Comparison of ENCODE assay signal across 14 cellular contexts in the genomic region with DNA sequence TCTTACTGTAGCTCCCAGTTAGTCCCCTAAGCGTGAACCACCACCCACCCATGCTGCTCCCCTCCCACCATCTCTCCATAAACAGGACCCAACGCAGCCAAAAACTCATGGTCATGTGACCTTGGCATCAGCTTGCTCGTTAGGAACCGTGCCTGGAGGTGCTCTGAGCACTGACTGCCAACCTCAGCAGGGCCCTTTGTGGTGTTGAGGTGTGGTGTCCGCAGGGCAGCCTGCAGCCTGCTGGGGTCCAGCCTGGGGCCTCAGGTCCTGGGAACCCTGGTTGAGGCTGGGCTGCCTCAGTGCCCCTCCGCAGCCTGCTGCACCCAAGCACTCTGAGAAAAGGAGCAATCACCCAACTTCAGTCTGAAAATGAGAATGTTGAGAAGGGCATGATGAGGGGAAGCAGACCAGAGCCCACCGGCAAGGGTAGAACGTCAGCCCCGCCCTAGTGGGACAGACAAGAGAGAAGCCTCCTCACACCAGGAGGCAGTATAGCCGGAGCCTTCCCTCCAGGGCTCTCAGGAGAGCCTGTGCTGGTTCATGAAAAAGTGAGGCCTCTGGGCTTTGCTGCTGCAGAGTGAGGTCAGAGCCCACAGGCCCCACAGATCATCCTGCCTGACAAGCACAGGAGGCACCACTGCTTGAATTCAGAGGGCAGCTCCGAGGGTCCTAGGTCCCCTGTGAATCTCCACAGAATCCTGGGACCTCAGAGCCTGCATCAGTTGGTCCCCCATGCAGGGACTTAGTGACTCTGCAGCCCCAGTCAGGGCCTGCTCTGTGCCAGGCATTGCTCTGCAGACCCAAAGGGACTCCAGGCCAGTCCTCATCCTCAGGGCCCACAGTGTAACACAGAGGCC. TPM values are rescaled to one million over a fixed set of nuclear protein-coding genes. Genes with fewer than 3 reads are reported as not detected.
DNase-seq lines count a peak whose midpoint lies in the region; ATAC-seq and TF ChIP-seq lines count a peak whose summit lies in the region.
"Had no signal": no experiment of that assay in that cellular context is flagged by ENCODE, and none has a peak within 500 bp of the region (broad histone marks: within the 10 kb centered on the region; RNA-seq: fewer than 3 reads in every experiment).

No MANE protein-coding gene starts in this region.

- no peak for DNase-seq in AG04450 (ENCODE audit: low read depth, low spot score)
- DNase-seq in Peyer's patch = peak in 1 of 3 donors; percentile 40
- peak; percentile 46 for DNase-seq in Right ventricle myocardium superior
- DNase-seq in posterior vena cava (ENCODE audit: low spot score) = peak; percentile 81
- no peak for DNase-seq in NK-92 (lab: John Stamatoyannopoulos, UW; ENCODE audit: unreplicated experiment)
- no peak for DNase-seq in activated naive CD4-positive, alpha-beta T cell treated with Interleukin-2 at 50 U/mL for 16 hours
- DNase-seq: activated naive CD8-positive, alpha-beta T cell treated with anti-CD3 and anti-CD28 coated beads, Interleukin-2, amount 50 U/mL, for 24 hours; kidney glomerular epithelial cell; NCI-H1092 treated with DMSO at 0.1 percent for 48 hours; OCI-M1; right lobe of liver had no signal

- CTCF ChIA-PET in AG04450 (lab: Charles Lee) = interaction anchor here (0.5 to 1.3 kb wide), 3 partner anchors 55 to 183 kb away, joined by 3 to 5 read pairs (median 5); no protein-coding TSS in a partner anchor

- no peaks in the 10 kb centered on the region for H3K27me3 ChIP-seq in AG04450 (ENCODE audit: control insufficient read depth, insufficient read depth, low read length)
- H3K27me3 ChIP-seq in Peyer's patch = peaks cover 0 to 9% of the 10 kb centered on the region in 2 donors

- H3K9me3 ChIP-seq in AG04450 (ENCODE audit: control insufficient read depth, insufficient read depth, low read length) = peaks cover 10% of the 10 kb centered on the region
- no peaks in the 10 kb centered on the region for H3K9me3 ChIP-seq in Peyer's patch

- POLR2A ChIA-PET in AG04450 (lab: Yijun Ruan, JAX) = interaction anchor here (1.1 to 1.9 kb wide), 13 partner anchors 14 to 120 kb away, joined by 3 to 17 read pairs (median 6); partner anchors contain the start of gene COL6A1

- peak overlapping the region; percentile 100 for H3K27ac ChIP-seq in AG04450 (ENCODE audit: low read depth, low read length)
- peak overlapping the region; percentile 63 to 92 (median 77) for H3K27ac ChIP-seq in Peyer's patch
- H3K27ac ChIP-seq: HL-60 had no signal

- H3K4me3 ChIP-seq in AG04450 (ENCODE audit: low read depth, low read length) (peak overlapping the region; percentile 18), Peyer's patch (no peak overlapping the region)
- H3K4me3 ChIP-seq: right lobe of liver had no signal

- H3K4me1 ChIP-seq in Peyer's patch = peaks cover 0 to 17% (median 0%) of the 10 kb centered on the region in 4 donors
- H3K4me1 ChIP-seq: right lobe of liver had no signal

- peak; percentile 34 for TF ChIP-seq CTCF in AG04450 (IDR thresholded peaks at IDR 0.05; ENCODE audit: low read depth, low read length)
- TF ChIP-seq CTCF in Peyer's patch (IDR thresholded peaks at IDR 0.05) = no peak

- intact Hi-C loops in Right ventricle myocardium superior (cut with DNase I) = no loop called here
- intact Hi-C loops in posterior vena cava (cut with DNase I) = no loop called here

- ATAC-seq in Right ventricle myocardium superior (ENCODE audit: poor library complexity) (no peak), HG02852 (IDR thresholded peaks at IDR 0.05; ENCODE audit: unreplicated experiment) (no peak), HG03095 (IDR thresholded peaks at IDR 0.05; ENCODE audit: unreplicated experiment) (no peak)
- ATAC-seq: activated naive CD8-positive, alpha-beta T cell treated with anti-CD3 and anti-CD28 coated beads, Interleukin-2, amount 50 U/mL, for 24 hours had no signal

- TF ChIP-seq POLR2A in Peyer's patch (IDR thresholded peaks at IDR 0.05) = no peak

- no peaks in the 10 kb centered on the region for H3K36me3 ChIP-seq in Peyer's patch
- H3K36me3 ChIP-seq: right lobe of liver had no signal

RNA-seq across cellular contexts. Expression of gene COL6A2, which starts 4.9 kb away (rescaled TPM):
- 454 and 676 TPM in 2 replicates for polyA plus RNA-seq in AG04450 (2011; rRNA removed)
- polyA minus RNA-seq in AG04450 (2011; rRNA and poly(A)+ RNA removed) = 266 and 343 TPM in 2 replicates
- 1,000 to 10,000 TPM in 1 of 4 donors, 100 to 1,000 TPM in 2, 10 to 100 TPM in 1; 59.9 to 1,087 (median 166) TPM for total RNA-seq in Peyer's patch
- 191 TPM for total RNA-seq in Right ventricle myocardium superior
- total RNA-seq in posterior vena cava = 1,000 to 10,000 TPM; 1,504 to 1,642 TPM

Comparison
In these comparisons a context has a peak if more than half of its experiments do, and no peak if none do; other contexts are left out.
1. DNase-seq: peak in Right ventricle myocardium superior (single experiment) and posterior vena cava (single experiment); none in AG04450 (single experiment), NK-92 (single experiment) and activated naive CD4-positive, alpha-beta T cell treated with Interleukin-2 at 50 U/mL for 16 hours (single experiment).